In the genomic region with DNA sequence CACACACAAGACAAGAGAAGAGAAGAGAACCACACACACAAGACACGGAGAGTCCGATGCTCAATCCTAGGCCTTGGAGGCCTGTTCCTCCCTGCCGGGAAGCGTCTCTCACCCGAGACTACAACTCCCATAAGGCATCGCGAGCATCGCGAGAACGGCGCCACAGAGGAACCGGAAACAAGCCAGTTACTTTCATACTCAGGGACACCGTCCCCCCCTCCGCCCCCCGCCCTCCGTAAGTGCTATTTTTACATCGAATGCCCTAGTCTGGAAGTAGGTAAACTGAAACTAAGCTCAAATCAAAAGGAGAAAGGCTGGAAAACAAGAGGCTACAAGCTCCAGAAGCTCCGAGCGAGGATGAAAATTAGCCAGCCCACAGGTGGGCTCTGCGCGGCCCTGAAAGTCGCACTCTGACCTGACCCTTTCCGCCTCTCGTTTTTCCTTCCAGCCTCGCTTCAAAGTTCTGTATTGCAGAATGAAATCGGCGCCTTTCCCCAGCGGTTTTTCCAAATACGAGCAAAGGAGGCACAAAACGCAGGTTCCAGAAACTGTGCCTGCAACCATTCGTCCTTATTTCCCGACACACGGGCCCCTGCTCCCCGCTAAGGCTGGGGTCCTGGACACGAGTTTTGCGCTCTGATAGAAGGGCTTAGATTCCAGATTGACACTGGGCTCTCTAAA, we compare ENCODE assay signal across 1 cellular context.
A peak's percentile ranks its signal among the peaks of the same experiment; 100 is the strongest.
TF ChIP-seq lines count a peak whose summit lies in the region.

No MANE protein-coding gene starts in this region.

TF ChIP-seq in K562, 482 proteins besides CTCF, POLR2A, EP300 and RAD21 (continued from another document and continues in another):
- TF ChIP-seq TSHZ1 (CRISPR knock-in tag; IDR thresholded peaks at IDR 0.05) (no peak), MEIS2 (IDR thresholded peaks at IDR 0.05; ENCODE audit: partially characterized antibody) (no peak), AFF1 (IDR thresholded peaks at IDR 0.05; ENCODE audit: low read depth in 1 of 2, partially characterized antibody in 2 of 2) (peak in 1 of 2 experiments; percentile 86), CLOCK (CRISPR knock-in tag; IDR thresholded peaks at IDR 0.05; ENCODE audit: borderline replicate concordance) (no peak), ZNF407 (IDR thresholded peaks at IDR 0.05; ENCODE audit: low read depth) (peak; percentile 83), TCF3 (CRISPR knock-in tag; IDR thresholded peaks at IDR 0.05) (no peak), THAP12 (CRISPR knock-in tag; IDR thresholded peaks at IDR 0.05) (no peak), NRF1 (conservative IDR thresholded peaks at IDR 0.05 in 1 of 2, IDR thresholded peaks at IDR 0.05 in 1 of 2) (0 out of 4 replicates have a peak, but pooled peaks have one; percentile 13 to 24), NCOA4 (IDR thresholded peaks at IDR 0.05; ENCODE audit: partially characterized antibody) (no peak), NR2C1 (IDR thresholded peaks at IDR 0.05) (peak; percentile 77), NR2C1 (tag; IDR thresholded peaks at IDR 0.05) (peak; percentile 78), ZNF592 (IDR thresholded peaks at IDR 0.05) (0 out of 2 replicates have a peak, but pooled peaks have one; percentile 55)
- TF ChIP-seq, protein P1, sequence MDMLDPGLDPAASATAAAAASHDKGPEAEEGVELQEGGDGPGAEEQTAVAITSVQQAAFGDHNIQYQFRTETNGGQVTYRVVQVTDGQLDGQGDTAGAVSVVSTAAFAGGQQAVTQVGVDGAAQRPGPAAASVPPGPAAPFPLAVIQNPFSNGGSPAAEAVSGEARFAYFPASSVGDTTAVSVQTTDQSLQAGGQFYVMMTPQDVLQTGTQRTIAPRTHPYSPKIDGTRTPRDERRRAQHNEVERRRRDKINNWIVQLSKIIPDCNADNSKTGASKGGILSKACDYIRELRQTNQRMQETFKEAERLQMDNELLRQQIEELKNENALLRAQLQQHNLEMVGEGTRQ (CRISPR knock-in tag; IDR thresholded peaks at IDR 0.05), result no peak
